15 cellular contexts compared by ENCODE assay signal in the genomic region with DNA sequence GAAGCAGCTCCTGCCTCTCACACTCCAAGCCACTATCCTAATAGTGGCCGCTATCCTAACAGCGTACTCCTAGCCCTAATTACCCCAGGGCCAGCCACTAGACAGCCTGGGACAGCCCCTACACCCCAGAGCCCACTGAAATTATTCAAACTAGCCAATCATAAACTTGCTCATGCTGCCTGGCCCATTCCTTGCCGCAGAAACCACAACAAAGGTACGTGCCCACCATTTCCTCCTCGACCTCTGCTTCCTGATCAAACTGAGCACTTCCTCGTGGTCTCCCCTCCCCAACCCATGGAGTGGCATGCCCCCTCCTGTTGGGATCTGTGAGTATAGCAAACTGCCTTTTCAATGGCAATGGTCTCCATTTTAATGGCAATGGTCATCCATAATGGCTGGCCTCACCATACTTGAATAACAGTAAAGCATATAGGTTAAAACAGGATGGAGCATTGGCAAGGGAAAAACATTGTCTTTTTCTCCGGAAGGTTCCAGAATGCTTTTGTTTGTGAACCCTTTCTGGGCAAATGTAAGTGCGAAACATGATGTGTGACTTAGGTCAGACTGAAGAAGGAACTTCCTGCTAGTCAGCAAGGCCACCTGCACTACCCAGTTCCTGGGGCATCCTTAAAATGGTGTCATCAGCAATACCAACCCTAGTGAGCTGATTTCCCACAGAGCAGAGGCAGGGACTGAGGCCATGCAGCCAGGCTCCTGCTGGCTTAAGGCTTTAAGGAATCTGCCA.
DNase-seq lines count a peak whose midpoint lies in the region; ATAC-seq, FAIRE-seq and TF ChIP-seq lines count a peak whose summit lies in the region.
"Had no signal": no experiment of that assay in that cellular context is flagged by ENCODE, and none has a peak within 500 bp of the region (broad histone marks: within the 10 kb centered on the region; RNA-seq: fewer than 3 reads in every experiment).

No MANE protein-coding gene starts in this region.

- no peaks in the 10 kb centered on the region for H4K20me1 ChIP-seq in astrocyte (ENCODE audit: insufficient read depth, low read length)

- peak overlapping the region; percentile 30 for H3K4me2 ChIP-seq in astrocyte (ENCODE audit: low read length)
- no peak overlapping the region for H3K4me2 ChIP-seq in parathyroid adenoma (ENCODE audit: low read length)

- H3K9me3 Mint-ChIP-seq in IgD-negative memory B cell (no peaks in the 10 kb centered on the region), astrocyte (ENCODE audit: unreplicated experiment) (no peaks in the 10 kb centered on the region)
- no peaks in the 10 kb centered on the region for H3K9me3 Mint-ChIP-seq in CD4-positive, alpha-beta T cell
- H3K9me3 Mint-ChIP-seq: CD4-positive, alpha-beta memory T cell; effector memory CD8-positive, alpha-beta T cell had no signal

- H3K27me3 Mint-ChIP-seq in IgD-negative memory B cell, result peaks cover 14% of the 10 kb centered on the region
- H3K27me3 Mint-ChIP-seq in astrocyte (ENCODE audit: low read depth, unreplicated experiment), result no peaks in the 10 kb centered on the region
- no peaks in the 10 kb centered on the region for H3K27me3 Mint-ChIP-seq in CD4-positive, alpha-beta T cell

- H2AFZ ChIP-seq in astrocyte (ENCODE audit: low read depth, low read length), result peak overlapping the region; percentile 47
- H2AFZ ChIP-seq in parathyroid adenoma, result peak overlapping the region; percentile 69

- intact Hi-C loops in CD4-positive, alpha-beta T cell (cut with DNase I, micrococcal nuclease), result loop anchor here in 1 of 2 experiments (2.0 to 10.0 kb wide), 2 partner anchors 319 to 743 kb away; no protein-coding TSS in a partner anchor

- DNase-seq in activated CD4-positive, alpha-beta T cell treated with anti-CD3 and anti-CD28 coated beads for 48 hours, result peak; percentile 3
- DNase-seq in activated CD4-positive, alpha-beta T cell treated with anti-CD3 and anti-CD28 coated beads, Interleukin-2, amount 50 U/mL, for 1 hour, result no peak
- DNase-seq in astrocyte (ENCODE audit: low read depth), result no peak
- no peak for DNase-seq in DMS53 treated with DMSO at 0.1 percent for 48 hours (lab: John Stamatoyannopoulos, UW; ENCODE audit: unreplicated experiment)
- DNase-seq in CD4-positive, alpha-beta T cell, result no peak
- no peak for DNase-seq in foreskin fibroblast
- DNase-seq: CD4-positive, alpha-beta memory T cell; effector memory CD8-positive, alpha-beta T cell; naive B cell had no signal

- TF ChIP-seq CTCF in astrocyte (IDR thresholded peaks at IDR 0.05; ENCODE audit: insufficient read depth, low read depth, low read length) (no peak), parathyroid adenoma (IDR thresholded peaks at IDR 0.05) (no peak), foreskin fibroblast (IDR thresholded peaks at IDR 0.05; ENCODE audit: low read depth, low read length) (no peak)
- no peak for TF ChIP-seq CTCF in CD4-positive, alpha-beta T cell (IDR thresholded peaks at IDR 0.05)

- H3K36me3 ChIP-seq in astrocyte (ENCODE audit: insufficient read depth, low read length) (no peaks in the 10 kb centered on the region), parathyroid adenoma (ENCODE audit: control insufficient read depth, insufficient read depth, low read length) (no peaks in the 10 kb centered on the region)
- H3K36me3 ChIP-seq: thoracic aorta had no signal

- no peaks in the 10 kb centered on the region for H3K9me3 ChIP-seq in astrocyte (ENCODE audit: insufficient read depth, low read depth, low read length)
- no peaks in the 10 kb centered on the region for H3K9me3 ChIP-seq in parathyroid adenoma (ENCODE audit: control insufficient read depth, low read length)
- H3K9me3 ChIP-seq in CD4-positive, alpha-beta T cell (ENCODE audit: control insufficient read depth, low read length), result no peaks in the 10 kb centered on the region
- H3K9me3 ChIP-seq: thoracic aorta had no signal

- H3K27ac ChIP-seq in astrocyte (ENCODE audit: low read depth, low read length) (no peak overlapping the region), parathyroid adenoma (no peak overlapping the region)
- H3K27ac ChIP-seq in CD4-positive, alpha-beta T cell (ENCODE audit: low read depth, low read length), result no peak overlapping the region
- H3K27ac ChIP-seq: thoracic aorta had no signal

- peaks cover 3% of the 10 kb centered on the region for H3K27me3 ChIP-seq in astrocyte (ENCODE audit: insufficient read depth, low read length)
- H3K27me3 ChIP-seq in parathyroid adenoma (ENCODE audit: control insufficient read depth, insufficient read depth, low read length), result no peaks in the 10 kb centered on the region
- H3K27me3 ChIP-seq in CD4-positive, alpha-beta T cell (ENCODE audit: control insufficient read depth, insufficient read depth, low read length), result no peaks in the 10 kb centered on the region

- H3K27ac Mint-ChIP-seq in IgD-negative memory B cell, result peak overlapping the region in 2 of 3 donors; percentile 7 to 57
- H3K27ac Mint-ChIP-seq in astrocyte (ENCODE audit: unreplicated experiment), result peak overlapping the region; percentile 94
- no peak overlapping the region for H3K27ac Mint-ChIP-seq in CD4-positive, alpha-beta T cell

- ATAC-seq in CD4-positive, alpha-beta T cell (ENCODE audit: poor library complexity), result no peak
- ATAC-seq: effector memory CD8-positive, alpha-beta T cell had no signal

- peak; percentile 93 for FAIRE-seq in astrocyte (lab: Jason Lieb, UNC)
- FAIRE-seq: bronchial epithelial cell, G401.6, HTR-8/SVneo had no signal

- H3K79me2 ChIP-seq in astrocyte (ENCODE audit: insufficient read depth, low read length) (no peaks in the 10 kb centered on the region), parathyroid adenoma (no peaks in the 10 kb centered on the region)

- H3K36me3 Mint-ChIP-seq in IgD-negative memory B cell, result no peaks in the 10 kb centered on the region
- H3K36me3 Mint-ChIP-seq in astrocyte (ENCODE audit: low read depth, unreplicated experiment), result no peaks in the 10 kb centered on the region
- no peaks in the 10 kb centered on the region for H3K36me3 Mint-ChIP-seq in CD4-positive, alpha-beta T cell (ENCODE audit: low read depth)
- H3K36me3 Mint-ChIP-seq: CD4-positive, alpha-beta memory T cell; naive B cell had no signal

- peaks cover 5 to 9% (median 9%) of the 10 kb centered on the region in 3 donors for H3K4me1 Mint-ChIP-seq in IgD-negative memory B cell
- H3K4me1 Mint-ChIP-seq in astrocyte (ENCODE audit: low read depth, unreplicated experiment), result peaks cover 17% of the 10 kb centered on the region
- peaks cover 33% of the 10 kb centered on the region for H3K4me1 Mint-ChIP-seq in CD4-positive, alpha-beta T cell (ENCODE audit: low read depth)

- H3K4me3 ChIP-seq in astrocyte (ENCODE audit: insufficient read depth, low read depth, low read length) (no peak overlapping the region), parathyroid adenoma (ENCODE audit: low read depth, low read length) (no peak overlapping the region), foreskin fibroblast (ENCODE audit: low read depth in 1 of 2, low read length in 2 of 2) (no peak overlapping the region)
- H3K4me3 ChIP-seq: thoracic aorta had no signal

- CTCF ChIA-PET in CD4-positive, alpha-beta T cell (lab: Charles Lee), result no interaction called here

- peaks cover 4% of the 10 kb centered on the region for H3K4me1 ChIP-seq in astrocyte (ENCODE audit: insufficient read depth, low read length)
- peaks cover 2% of the 10 kb centered on the region for H3K4me1 ChIP-seq in parathyroid adenoma

- H3K4me3 Mint-ChIP-seq in IgD-negative memory B cell (no peak overlapping the region), astrocyte (ENCODE audit: unreplicated experiment) (no peak overlapping the region)
- H3K4me3 Mint-ChIP-seq in CD4-positive, alpha-beta T cell, result no peak overlapping the region

- H3K9ac ChIP-seq in astrocyte (ENCODE audit: low read length), result no peak overlapping the region
- no peak overlapping the region for H3K9ac ChIP-seq in parathyroid adenoma

- POLR2A ChIA-PET in CD4-positive, alpha-beta T cell (lab: Charles Lee), result no interaction called here
